ENCODE assay signal across 15 cellular contexts in the genomic region with DNA sequence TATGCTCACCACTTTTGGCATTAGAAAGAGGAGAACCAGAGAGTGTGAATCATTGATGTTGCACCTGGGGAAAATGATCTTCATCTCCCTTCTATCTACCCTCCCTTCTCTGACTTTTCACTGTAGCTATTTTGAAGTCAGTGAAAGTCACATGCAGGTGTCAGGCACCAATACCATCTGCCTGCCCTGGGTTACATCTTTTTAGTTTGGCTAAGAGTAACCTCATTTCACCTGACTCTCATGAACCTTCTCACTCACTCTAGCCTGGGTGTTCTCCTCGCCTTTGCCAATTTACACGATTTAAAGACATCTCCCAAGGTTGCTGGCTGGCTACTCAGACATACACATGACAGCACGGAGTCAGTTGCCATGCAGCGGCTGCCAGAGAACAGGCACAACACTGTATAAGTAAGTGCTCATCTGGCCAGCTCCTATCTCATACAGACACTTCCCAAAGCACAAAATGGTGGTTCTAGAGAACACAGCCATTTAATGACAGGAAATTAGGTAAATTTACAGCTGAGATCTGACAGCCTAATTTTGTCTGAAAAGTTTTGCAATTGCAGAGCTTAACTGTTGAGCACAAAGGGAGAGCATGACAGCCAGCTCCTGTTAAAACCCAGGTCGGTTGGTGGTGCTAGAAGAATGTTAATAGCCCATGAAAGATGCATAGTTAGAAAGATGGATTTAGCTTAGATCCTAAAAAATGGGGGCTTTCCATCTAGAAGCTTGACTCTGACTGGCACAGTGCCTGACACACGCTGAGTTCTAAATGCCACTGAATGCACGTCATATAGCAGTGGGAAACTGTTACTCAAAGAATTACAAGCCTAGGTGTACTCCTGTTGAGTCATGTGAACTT. TPM values are rescaled to one million over a fixed set of nuclear protein-coding genes. Genes with fewer than 3 reads are reported as not detected.
DNase-seq lines count a peak whose midpoint lies in the region; ATAC-seq, FAIRE-seq and TF ChIP-seq lines count a peak whose summit lies in the region.
"Had no signal": no experiment of that assay in that cellular context is flagged by ENCODE, and none has a peak within 500 bp of the region (broad histone marks: within the 10 kb centered on the region; RNA-seq: fewer than 3 reads in every experiment).

No MANE protein-coding gene starts in this region.

- H3K4me3 Mint-ChIP-seq in nephron: no peak overlapping the region

- WGBS in IMR-90 (ENCODE audit: extremely low coverage in 2 of 2, insufficient read length in 1 of 2), 2 experiments: 33% methylated on average over 2 of the region's 7 CpGs; no CpG with 5 or more reads in 1 of the 2 experiments
- whole genome bisulfite sequencing in HepG2 (ENCODE audit: low lambda C conversion rate): 60% methylated on average over 7 of the region's 7 CpGs

- H3K14ac ChIP-seq in IMR-90 (replicated peaks; ENCODE audit: low read depth, low read length): no peak overlapping the region

- TF ChIP-seq EP300 in HepG2 (IDR thresholded peaks at IDR 0.05; ENCODE audit: low read depth in 2 of 2, low read length in 2 of 2) (no peak), HepG2 (CRISPR knock-in tag; IDR thresholded peaks at IDR 0.05; ENCODE audit: borderline replicate concordance) (no peak)

- POLR2A ChIA-PET in IMR-90 (lab: Charles Lee; ENCODE audit: unreplicated experiment) (no interaction called here), HepG2 (lab: Yijun Ruan, JAX) (no interaction called here)

- H3K27ac ChIP-seq in IMR-90 (ENCODE audit: insufficient read depth, low read length) (no peak overlapping the region), HepG2 (ENCODE audit: extremely low read length, insufficient read depth, low read length) (no peak overlapping the region), dorsolateral prefrontal cortex (no peak overlapping the region)
- H3K27ac ChIP-seq: adrenal gland, right atrium auricular region had no signal

- BruUV-seq in IMR-90 (replicated peaks; lab: Mats Ljungman, UMichigan) (no TSS peak), HepG2 (replicated peaks; lab: Mats Ljungman, UMichigan) (no TSS peak)

- H3K36me3 ChIP-seq in IMR-90 (ENCODE audit: control insufficient read depth, insufficient read depth, low read length) (no peaks in the 10 kb centered on the region), HepG2 (replicated peaks in 1 of 2; ENCODE audit: control insufficient read depth in 1 of 2, insufficient read depth in 2 of 2, low read length in 2 of 2) (no peaks in the 10 kb centered on the region)
- H3K36me3 ChIP-seq: adrenal gland, right atrium auricular region had no signal

- H3K27me3 ChIP-seq in IMR-90 (ENCODE audit: control insufficient read depth, insufficient read depth, low read length): peaks cover 2% of the 10 kb centered on the region
- H3K27me3 ChIP-seq in HepG2 (ENCODE audit: control insufficient read depth in 1 of 2, insufficient read depth in 2 of 2, low read length in 2 of 2): no peaks in the 10 kb centered on the region
- no peaks in the 10 kb centered on the region for H3K27me3 ChIP-seq in dorsolateral prefrontal cortex
- H3K27me3 ChIP-seq: adrenal gland, right atrium auricular region had no signal

- no peaks in the 10 kb centered on the region for H3K36me3 Mint-ChIP-seq in nephron (ENCODE audit: low read depth)

- no peak for FAIRE-seq in HepG2 (lab: Jason Lieb, UNC)
- FAIRE-seq: K562 had no signal

- H2BK15ac ChIP-seq in IMR-90 (ENCODE audit: low read depth, low read length): no peak overlapping the region

- H2AK9ac ChIP-seq in IMR-90 (replicated peaks; ENCODE audit: low read depth, low read length, poor library complexity): no peak overlapping the region

- no peak overlapping the region for H2AK5ac ChIP-seq in IMR-90 (ENCODE audit: low read depth, low read length)

- peaks cover 3% of the 10 kb centered on the region for H3K9me3 Mint-ChIP-seq in nephron

- in situ Hi-C loops in IMR-90 (cut with MboI; ENCODE audit: low sequenced_read_pairs) (no loop called here), HepG2 (cut with HindIII; ENCODE audit: extremely low pct_ligation_motif_present, low pct_unique_long_range_greater_than_20kb) (loop anchor here (10.0 kb wide), 1 partner anchor 535 kb away; no protein-coding TSS in a partner anchor)

- H3K18ac ChIP-seq in IMR-90 (ENCODE audit: low read depth, low read length): no peak overlapping the region

- H4K8ac ChIP-seq in IMR-90 (ENCODE audit: low read depth in 2 of 2, low read length in 2 of 2): no peak overlapping the region

- H2AFZ ChIP-seq in IMR-90 (replicated peaks; ENCODE audit: low read length, poor library complexity): no peak overlapping the region
- H2AFZ ChIP-seq in HepG2 (ENCODE audit: low read length): no peak overlapping the region

- peak overlapping the region in 2 of 3 experiments; percentile 0 to 2 for H3K27ac Mint-ChIP-seq in nephron

- TF ChIP-seq POLR2A in IMR-90 (IDR thresholded peaks at IDR 0.05; ENCODE audit: low read depth, low read length): no peak
- no peak for TF ChIP-seq POLR2A in HepG2 (IDR thresholded peaks at IDR 0.05; ENCODE audit: insufficient read depth in 1 of 2, low read depth in 2 of 2, low read length in 2 of 2)

- no peak overlapping the region for H3K4ac ChIP-seq in IMR-90 (ENCODE audit: low read depth, low read length)

- H3K4me3 ChIP-seq in IMR-90 (ENCODE audit: insufficient read depth, low read depth, low read length): no peak overlapping the region
- no peak overlapping the region for H3K4me3 ChIP-seq in HepG2 (replicated peaks in 1 of 3; ENCODE audit: insufficient read depth in 1 of 3, low read depth in 2 of 3, low read length in 3 of 3)
- no peak overlapping the region for H3K4me3 ChIP-seq in dorsolateral prefrontal cortex
- H3K4me3 ChIP-seq: adrenal gland, K562, right atrium auricular region had no signal

- H4K20me1 ChIP-seq in IMR-90 (ENCODE audit: insufficient read depth, low read length) (no peaks in the 10 kb centered on the region), HepG2 (ENCODE audit: insufficient read depth, low read length) (no peaks in the 10 kb centered on the region)

- H3K4me2 ChIP-seq in IMR-90 (ENCODE audit: low read depth, low read length) (no peak overlapping the region), HepG2 (ENCODE audit: low read depth, low read length) (no peak overlapping the region)

- H3K23ac ChIP-seq in IMR-90 (ENCODE audit: low read depth, low read length): no peak overlapping the region

- ATAC-seq in IMR-90 (ENCODE audit: low read depth) (no peak), HepG2 (no peak)
- ATAC-seq: esophagus mucosa, K562, left cardiac atrium had no signal

- no peaks in the 10 kb centered on the region for H3K9me1 ChIP-seq in IMR-90 (ENCODE audit: insufficient read depth, low read length)

- H3K56ac ChIP-seq in IMR-90 (ENCODE audit: extremely low read depth, insufficient read depth, low read length): no peak overlapping the region

- intact Hi-C loops in IMR-90 (cut with micrococcal nuclease) (no loop called here), HepG2 (cut with micrococcal nuclease; ENCODE audit: unreplicated experiment) (no loop called here), dorsolateral prefrontal cortex (cut with DNase I) (loop anchor here in 1 of 2 donors (10.0 kb wide), 1 partner anchor 145 kb away; no protein-coding TSS in a partner anchor)

- no peak overlapping the region for H3K9ac ChIP-seq in IMR-90 (ENCODE audit: low read depth, low read length)
- H3K9ac ChIP-seq in HepG2 (ENCODE audit: insufficient read depth, low read depth, low read length): no peak overlapping the region

- no peaks in the 10 kb centered on the region for H3K79me2 ChIP-seq in HepG2 (ENCODE audit: insufficient read depth, low read length)

- dilution Hi-C loops in IMR-90 (cut with HindIII; ENCODE audit: low sequenced_read_pairs, unreplicated experiment): no loop called here

- H2BK20ac ChIP-seq in IMR-90 (ENCODE audit: low read depth, low read length): no peak overlapping the region

- no peak for TF ChIP-seq CTCF in IMR-90 (conservative IDR thresholded peaks at IDR 0.05; ENCODE audit: low read depth, low read length)
- TF ChIP-seq CTCF in nephron (IDR thresholded peaks at IDR 0.05; ENCODE audit: unreplicated experiment in 3 of 3): no peak
- no peak for TF ChIP-seq CTCF in HepG2 (CRISPR knock-in tag; IDR thresholded peaks at IDR 0.05)
- TF ChIP-seq CTCF in dorsolateral prefrontal cortex (IDR thresholded peaks at IDR 0.05 in 54 of 56, conservative IDR thresholded peaks at IDR 0.05 in 2 of 56; ENCODE audit: low read depth in 1 of 56, partially characterized antibody in 56 of 56): no peak

- H3K79me1 ChIP-seq in IMR-90 (ENCODE audit: low read depth in 1 of 2, low read length in 2 of 2): no peaks in the 10 kb centered on the region

- TF ChIP-seq RAD21 in IMR-90 (IDR thresholded peaks at IDR 0.05; ENCODE audit: low read length) (no peak), HepG2 (CRISPR knock-in tag; IDR thresholded peaks at IDR 0.05) (no peak)

- no peaks in the 10 kb centered on the region for H3K4me1 ChIP-seq in IMR-90 (ENCODE audit: control insufficient read depth, insufficient read depth, low read length)
- H3K4me1 ChIP-seq in HepG2 (ENCODE audit: insufficient read depth, low read length): peaks cover 49% of the 10 kb centered on the region
- H3K4me1 ChIP-seq: adrenal gland, right atrium auricular region had no signal

- no peak overlapping the region for H2BK5ac ChIP-seq in IMR-90 (ENCODE audit: low read depth, low read length, poor library complexity, severe bottlenecking)

- H3K4me1 Mint-ChIP-seq in nephron: peaks cover 25% of the 10 kb centered on the region

- no peak overlapping the region for H2BK120ac ChIP-seq in IMR-90 (ENCODE audit: low read depth, low read length)

- DNase-seq in EL: peak; percentile 47
- peak; percentile 12 for DNase-seq in IMR-90
- DNase-seq in activated naive CD4-positive, alpha-beta T cell treated with anti-CD3 and anti-CD28 coated beads, Interleukin-2, amount 50 U/mL, for 16 hours: peak; percentile 53
- DNase-seq in HepG2 (ENCODE audit: low spot score): no peak
- DNase-seq in ureter (ENCODE audit: low spot score): no peak
- no peak for DNase-seq in dorsolateral prefrontal cortex
- no peak for DNase-seq in dermis blood vessel endothelial cell
- DNase-seq: adrenal gland, left cardiac atrium, NCI-H526 had no signal

- no peak overlapping the region for H4K91ac ChIP-seq in IMR-90 (ENCODE audit: insufficient read depth, low read depth, low read length)

- peaks cover 7% of the 10 kb centered on the region for H3K27me3 Mint-ChIP-seq in nephron (ENCODE audit: low read depth)

- no peaks in the 10 kb centered on the region for H3K9me3 ChIP-seq in IMR-90 (ENCODE audit: control insufficient read depth, insufficient read depth, low read length)
- no peaks in the 10 kb centered on the region for H3K9me3 ChIP-seq in HepG2 (ENCODE audit: low read length)
- H3K9me3 ChIP-seq: adrenal gland, right atrium auricular region had no signal

- CTCF ChIA-PET in IMR-90 (lab: Yijun Ruan, JAX) (interaction anchor here (2.3 kb wide), 1 partner anchor 11 kb away, joined by 6 read pairs; no protein-coding TSS in a partner anchor), HepG2 (lab: Yijun Ruan, JAX; ENCODE audit: low intra/inter-chr PET ratio, low total read pairs) (no interaction called here)

- H4K5ac ChIP-seq in IMR-90 (ENCODE audit: low read depth, low read length): no peak overlapping the region

RNA-seq across cellular contexts. Expression of a gene that starts 32.5 kb away (rescaled TPM):
- not detected in 2 replicates for total RNA-seq in IMR-90 (2012; rRNA removed)
- not detected in 2 replicates for polyA plus RNA-seq in IMR-90 (2012; rRNA removed)
- not detected in 2 replicates for polyA plus RNA-seq in IMR-90 (2012; cell fraction: cytosol; rRNA removed)
- polyA plus RNA-seq in IMR-90 (2012; cell fraction: nucleus; rRNA removed; ENCODE audit: low replicate concordance): not detected in 2 replicates
- 1.6 and 2.1 TPM in 2 replicates for total RNA-seq in HepG2 (2016; rRNA removed; fragmentation: Illumina TruSeq; extraction: Trizol)
- 0.20 and 0.35 TPM in 2 replicates for total RNA-seq in HepG2 (2016; cell fraction: cytosol; rRNA removed; fragmentation: Illumina TruSeq; extraction: Trizol; ENCODE audit: low read depth)
- total RNA-seq in HepG2 (2016; cell fraction: insoluble cytoplasmic fraction; rRNA removed; fragmentation: Illumina TruSeq; extraction: Trizol): 1.4 and 2.1 TPM in 2 replicates
- 1.8 TPM in 2 replicates for total RNA-seq in HepG2 (2016; cell fraction: membrane; rRNA removed; fragmentation: Illumina TruSeq; extraction: Trizol)
- total RNA-seq in HepG2 (2016; cell fraction: nucleus; rRNA removed; fragmentation: Illumina TruSeq; extraction: Trizol): 0.44 and 0.78 TPM in 2 replicates
- polyA plus RNA-seq in HepG2 (2011; rRNA removed): 1.6 TPM in 2 replicates
- polyA plus RNA-seq in HepG2 (2011; cell fraction: cytosol; rRNA removed): 1.0 and 1.7 TPM in 2 replicates
- polyA plus RNA-seq in HepG2 (2011; cell fraction: nucleus; rRNA removed): 0.59 and 0.85 TPM in 2 replicates
- polyA plus RNA-seq in HepG2 (2012): 1.4 and 1.9 TPM in 2 replicates
- 0.58 and 0.63 TPM in 2 replicates for polyA plus RNA-seq in HepG2 (2016; cell fraction: cytosol; fragmentation: Illumina TruSeq; extraction: Trizol; ENCODE audit: low read depth)
- polyA plus RNA-seq in HepG2 (2016; cell fraction: insoluble cytoplasmic fraction; fragmentation: Illumina TruSeq; extraction: Trizol; ENCODE audit: low read depth): 2.6 and 3.2 TPM in 2 replicates
- polyA plus RNA-seq in HepG2 (2016; cell fraction: membrane; fragmentation: Illumina TruSeq; extraction: Trizol; ENCODE audit: low read depth): 2.1 TPM in 2 replicates
- polyA plus RNA-seq in HepG2 (2016; cell fraction: nucleus; fragmentation: Illumina TruSeq; extraction: Trizol; ENCODE audit: insufficient read depth, low read depth): 1.1 and 1.3 TPM in 2 replicates
- polyA minus RNA-seq in HepG2 (2011; rRNA and poly(A)+ RNA removed; ENCODE audit: low replicate concordance): 0.87 and 1.2 TPM in 2 replicates
- polyA minus RNA-seq in HepG2 (2011; cell fraction: cytosol; rRNA and poly(A)+ RNA removed): 0.44 and 1.1 TPM in 2 replicates
- polyA minus RNA-seq in HepG2 (2011; cell fraction: nucleus; rRNA and poly(A)+ RNA removed): 0.87 and 0.90 TPM in 2 replicates
- total RNA-seq in ureter: 44.8 TPM
- 10 to 100 TPM in 71 of 120 experiments, 1 to 10 TPM in 49; 2.5 to 60.2 (median 11.3) TPM for total RNA-seq in dorsolateral prefrontal cortex
- total RNA-seq in dermis blood vessel endothelial cell: 0.14 TPM in 1 of 2 replicates, not detected in the other

RNA-seq across cellular contexts. Expression of a gene that starts 44.7 kb away (rescaled TPM):
- total RNA-seq in IMR-90 (2012; rRNA removed): not detected in 2 replicates
- polyA plus RNA-seq in IMR-90 (2012; rRNA removed): not detected in 2 replicates
- not detected in 2 replicates for polyA plus RNA-seq in IMR-90 (2012; cell fraction: cytosol; rRNA removed)
- polyA plus RNA-seq in IMR-90 (2012; cell fraction: nucleus; rRNA removed; ENCODE audit: low replicate concordance): not detected in 2 replicates
- total RNA-seq in HepG2 (2016; rRNA removed; fragmentation: Illumina TruSeq; extraction: Trizol): 94.9 and 140 TPM in 2 replicates
- 21.4 and 24.4 TPM in 2 replicates for total RNA-seq in HepG2 (2016; cell fraction: cytosol; rRNA removed; fragmentation: Illumina TruSeq; extraction: Trizol; ENCODE audit: low read depth)
- 83.3 and 138 TPM in 2 replicates for total RNA-seq in HepG2 (2016; cell fraction: insoluble cytoplasmic fraction; rRNA removed; fragmentation: Illumina TruSeq; extraction: Trizol)
- 39.7 and 47.6 TPM in 2 replicates for total RNA-seq in HepG2 (2016; cell fraction: membrane; rRNA removed; fragmentation: Illumina TruSeq; extraction: Trizol)
- total RNA-seq in HepG2 (2016; cell fraction: nucleus; rRNA removed; fragmentation: Illumina TruSeq; extraction: Trizol): 117 and 140 TPM in 2 replicates
- polyA plus RNA-seq in HepG2 (2011; rRNA removed): 81.9 and 125 TPM in 2 replicates
- polyA plus RNA-seq in HepG2 (2011; cell fraction: cytosol; rRNA removed): 60.5 and 82.0 TPM in 2 replicates
- 35.1 and 37.2 TPM in 2 replicates for polyA plus RNA-seq in HepG2 (2011; cell fraction: nucleus; rRNA removed)
- polyA plus RNA-seq in HepG2 (2012): 75.4 and 132 TPM in 2 replicates
- polyA plus RNA-seq in HepG2 (2016; cell fraction: cytosol; fragmentation: Illumina TruSeq; extraction: Trizol; ENCODE audit: low read depth): 17.6 and 19.3 TPM in 2 replicates
- polyA plus RNA-seq in HepG2 (2016; cell fraction: insoluble cytoplasmic fraction; fragmentation: Illumina TruSeq; extraction: Trizol; ENCODE audit: low read depth): 78.1 and 84.4 TPM in 2 replicates
- 31.9 and 36.1 TPM in 2 replicates for polyA plus RNA-seq in HepG2 (2016; cell fraction: membrane; fragmentation: Illumina TruSeq; extraction: Trizol; ENCODE audit: low read depth)
- 154 and 161 TPM in 2 replicates for polyA plus RNA-seq in HepG2 (2016; cell fraction: nucleus; fragmentation: Illumina TruSeq; extraction: Trizol; ENCODE audit: insufficient read depth, low read depth)
- polyA minus RNA-seq in HepG2 (2011; rRNA and poly(A)+ RNA removed; ENCODE audit: low replicate concordance): 53.0 TPM in 1 of 2 replicates, not detected in the other
- 58.8 and 59.0 TPM in 2 replicates for polyA minus RNA-seq in HepG2 (2011; cell fraction: cytosol; rRNA and poly(A)+ RNA removed)
- polyA minus RNA-seq in HepG2 (2011; cell fraction: nucleus; rRNA and poly(A)+ RNA removed): 70.9 and 76.8 TPM in 2 replicates
- not detected for total RNA-seq in ureter
- under 1 TPM in 1 of 120 experiments, not detected in 119; 0.26 TPM for total RNA-seq in dorsolateral prefrontal cortex
- total RNA-seq in dermis blood vessel endothelial cell: not detected in 2 replicates
- total RNA-seq: esophagus mucosa; left cardiac atrium; right atrium auricular region; T-helper 2 cell treated with Interferon-gamma antibody and Interleukin-4, amounts not matched to agents 100 ng/mL and 5 ng/mL, for 36 hours had no signal

Comparison
In these comparisons a context has a peak if more than half of its experiments do, and no peak if none do; other contexts are left out.
1. DNase-seq: peak in EL (single experiment), IMR-90 (single experiment) and activated naive CD4-positive, alpha-beta T cell treated with anti-CD3 and anti-CD28 coated beads, Interleukin-2, amount 50 U/mL, for 16 hours (single experiment); none in HepG2 (single experiment), ureter (single experiment), dorsolateral prefrontal cortex (0 of 10) and dermis blood vessel endothelial cell (single experiment).
2. RNA of a gene that starts 44.7 kb away (total RNA-seq): 21.4 to 140 TPM in HepG2; not detected in ureter (single experiment), not detected in IMR-90, 0.26 TPM in dorsolateral prefrontal cortex and not detected in dermis blood vessel endothelial cell; every median in the first group is over 10 times any median in the second.